Comparison of ENCODE assay signal across 19 cellular contexts in the genomic region with DNA sequence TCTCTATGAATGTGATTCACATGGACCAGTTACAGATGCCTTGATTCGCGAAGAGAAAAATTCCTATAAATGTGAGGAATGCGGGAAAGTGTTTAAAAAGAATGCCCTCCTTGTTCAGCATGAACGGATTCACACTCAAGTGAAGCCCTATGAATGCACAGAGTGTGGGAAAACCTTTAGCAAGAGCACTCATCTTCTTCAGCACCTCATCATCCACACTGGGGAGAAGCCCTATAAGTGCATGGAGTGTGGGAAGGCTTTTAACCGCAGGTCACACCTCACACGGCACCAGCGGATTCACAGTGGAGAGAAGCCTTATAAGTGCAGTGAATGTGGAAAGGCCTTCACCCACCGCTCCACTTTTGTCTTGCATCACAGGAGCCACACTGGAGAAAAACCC. TPM values are rescaled to one million over a fixed set of nuclear protein-coding genes. Genes with fewer than 3 reads are reported as not detected.
A peak's percentile ranks its signal among the peaks of the same experiment; 100 is the strongest.
DNase-seq lines count a peak whose midpoint lies in the region; ATAC-seq, FAIRE-seq and TF ChIP-seq lines count a peak whose summit lies in the region.
"Had no signal": no experiment of that assay in that cellular context is flagged by ENCODE, and none has a peak within 500 bp of the region (broad histone marks: within the 10 kb centered on the region; RNA-seq: fewer than 3 reads in every experiment).

No MANE protein-coding gene starts in this region.

- no peak for TF ChIP-seq EP300 in HepG2 (IDR thresholded peaks at IDR 0.05; ENCODE audit: low read depth in 2 of 2, low read length in 2 of 2)
- TF ChIP-seq EP300 in HepG2 (CRISPR knock-in tag; IDR thresholded peaks at IDR 0.05; ENCODE audit: borderline replicate concordance), result no peak

- FAIRE-seq in HepG2 (lab: Jason Lieb, UNC) (no peak), bronchial epithelial cell (lab: Jason Lieb, UNC) (peak; percentile 18), D721Med (lab: Jason Lieb, UNC) (no peak)
- FAIRE-seq: GM12878, GM19239, H1 had no signal

- TF ChIP-seq RAD21 in HepG2 (CRISPR knock-in tag; IDR thresholded peaks at IDR 0.05), result no peak

- TSS peak; percentile 21 for BruUV-seq in HepG2 (replicated peaks; lab: Mats Ljungman, UMichigan)

- no peak overlapping the region for H3K4me3 ChIP-seq in HepG2 (replicated peaks in 1 of 3; ENCODE audit: insufficient read depth in 1 of 3, low read depth in 2 of 3, low read length in 3 of 3)
- H3K4me3 ChIP-seq in right lobe of liver, result no peak overlapping the region
- H3K4me3 ChIP-seq in bronchial epithelial cell (ENCODE audit: low read depth, low read length), result no peak overlapping the region
- H3K4me3 ChIP-seq in subcutaneous abdominal adipose tissue (ENCODE audit: low read depth in 1 of 5, low read length in 5 of 5), result peak overlapping the region; percentile 17 to 47 (median 31)
- H3K4me3 ChIP-seq: BLaER1, GM12878 had no signal

- POLR2A ChIA-PET in HepG2 (lab: Yijun Ruan, JAX), result no interaction called here

- DNase-seq in HepG2 (ENCODE audit: low spot score) (no peak), right lobe of liver (no peak), bronchial epithelial cell (ENCODE audit: low read depth) (no peak), NCI-H1930 (lab: John Stamatoyannopoulos, UW) (no peak), D721Med (ENCODE audit: insufficient read length, low spot score) (no peak), amygdala (lab: John Stamatoyannopoulos, UW) (no peak)
- DNase-seq: 8988T; CD4-positive, alpha-beta memory T cell; DMS53; DND-41; EL; H9; IMR-90 had no signal

- intact Hi-C loops in HepG2 (cut with micrococcal nuclease; ENCODE audit: unreplicated experiment) (no loop called here), right lobe of liver (cut with DNase I) (no loop called here)

- 96% methylated on average over 8 of the region's 8 CpGs for WGBS in HepG2 (ENCODE audit: low lambda C conversion rate)
- 94% methylated on average over 5 of the region's 8 CpGs for WGBS in right lobe of liver (ENCODE audit: insufficient coverage, low coverage, low lambda C conversion rate, missing lambda C conversion rate)

- H3K79me2 ChIP-seq in HepG2 (ENCODE audit: insufficient read depth, low read length), result peaks cover 2% of the 10 kb centered on the region

- no peaks in the 10 kb centered on the region for H3K9me3 ChIP-seq in HepG2 (ENCODE audit: low read length)
- H3K9me3 ChIP-seq in right lobe of liver, result peaks cover 0 to 10% (median 0%) of the 10 kb centered on the region in 4 donors
- H3K9me3 ChIP-seq in subcutaneous abdominal adipose tissue (ENCODE audit: control insufficient read depth in 5 of 5, low read length in 5 of 5), result peaks cover 14 to 32% (median 19%) of the 10 kb centered on the region in 5 donors
- H3K9me3 ChIP-seq: BLaER1 had no signal

- H3K9ac ChIP-seq in HepG2 (ENCODE audit: insufficient read depth, low read depth, low read length) (no peak overlapping the region), subcutaneous abdominal adipose tissue (ENCODE audit: low read length in 5 of 5) (peak overlapping the region in 1 of 5 donors; percentile 57)
- H3K9ac ChIP-seq: BLaER1 had no signal

- no peaks in the 10 kb centered on the region for H4K20me1 ChIP-seq in HepG2 (ENCODE audit: insufficient read depth, low read length)

- no peak overlapping the region for H2AFZ ChIP-seq in HepG2 (ENCODE audit: low read length)

- TF ChIP-seq POLR2A in HepG2 (IDR thresholded peaks at IDR 0.05; ENCODE audit: insufficient read depth in 1 of 2, low read depth in 2 of 2, low read length in 2 of 2) (no peak), right lobe of liver (IDR thresholded peaks at IDR 0.05) (no peak)

- in situ Hi-C loops in HepG2 (cut with HindIII; ENCODE audit: extremely low pct_ligation_motif_present, low pct_unique_long_range_greater_than_20kb), result no loop called here

- peaks cover 21 to 53% of the 10 kb centered on the region in 2 experiments for H3K36me3 ChIP-seq in HepG2 (replicated peaks in 1 of 2; ENCODE audit: control insufficient read depth in 1 of 2, insufficient read depth in 2 of 2, low read length in 2 of 2)
- H3K36me3 ChIP-seq in right lobe of liver, result peaks cover 0 to 56% (median 32%) of the 10 kb centered on the region in 4 donors
- peaks cover 22% of the 10 kb centered on the region for H3K36me3 ChIP-seq in bronchial epithelial cell (ENCODE audit: control insufficient read depth, insufficient read depth, low read length)
- H3K36me3 ChIP-seq in subcutaneous abdominal adipose tissue (ENCODE audit: control insufficient read depth in 5 of 5, insufficient read depth in 5 of 5, low read length in 5 of 5), result peaks cover 26 to 66% (median 63%) of the 10 kb centered on the region in 5 donors

- TF ChIP-seq CTCF in HepG2 (CRISPR knock-in tag; IDR thresholded peaks at IDR 0.05) (no peak), right lobe of liver (IDR thresholded peaks at IDR 0.05) (no peak), bronchial epithelial cell (IDR thresholded peaks at IDR 0.05; ENCODE audit: insufficient read depth, low read length, severe bottlenecking) (no peak), D721Med (IDR thresholded peaks at IDR 0.05; ENCODE audit: insufficient read depth, missing control alignments) (no peak)

- 0 out of 2 replicates have a peak, but pooled peaks cover under 1% of the 10 kb centered on the region for H3K4me1 ChIP-seq in HepG2 (ENCODE audit: insufficient read depth, low read length)
- no peaks in the 10 kb centered on the region for H3K4me1 ChIP-seq in right lobe of liver
- H3K4me1 ChIP-seq in subcutaneous abdominal adipose tissue (ENCODE audit: control insufficient read depth in 5 of 5, insufficient read depth in 5 of 5, low read length in 5 of 5), result peaks cover 0 to 10% (median 0%) of the 10 kb centered on the region in 5 donors

- H3K4me2 ChIP-seq in HepG2 (ENCODE audit: low read depth, low read length), result no peak overlapping the region
- H3K4me2 ChIP-seq: BLaER1 had no signal

- H3K27me3 ChIP-seq in HepG2 (ENCODE audit: control insufficient read depth in 1 of 2, insufficient read depth in 2 of 2, low read length in 2 of 2) (no peaks in the 10 kb centered on the region), right lobe of liver (no peaks in the 10 kb centered on the region), bronchial epithelial cell (ENCODE audit: control insufficient read depth, insufficient read depth, low read length) (no peaks in the 10 kb centered on the region), subcutaneous abdominal adipose tissue (ENCODE audit: control insufficient read depth in 5 of 5, insufficient read depth in 4 of 5, low read length in 5 of 5) (no peaks in the 10 kb centered on the region)

- ATAC-seq in HepG2 (no peak), right lobe of liver (no peak)
- ATAC-seq: GM12878 had no signal

- CTCF ChIA-PET in HepG2 (lab: Yijun Ruan, JAX; ENCODE audit: low intra/inter-chr PET ratio, low total read pairs), result no interaction called here

- H3K27ac ChIP-seq in HepG2 (ENCODE audit: extremely low read length, insufficient read depth, low read length), result no peak overlapping the region
- no peak overlapping the region for H3K27ac ChIP-seq in right lobe of liver
- H3K27ac ChIP-seq in subcutaneous abdominal adipose tissue (ENCODE audit: low read depth, low read length), result no peak overlapping the region
- H3K27ac ChIP-seq: BLaER1 had no signal

RNA-seq across cellular contexts. Expression of a gene that starts 7.7 kb away (rescaled TPM):
- total RNA-seq in HepG2 (2016; rRNA removed; fragmentation: Illumina TruSeq; extraction: Trizol) (8.9 and 10.4 TPM in 2 replicates), right lobe of liver (1 to 10 TPM; 1.9 to 2.7 (median 2.4) TPM), bronchial epithelial cell (13.2 and 14.7 TPM in 2 replicates)
- 0.62 and 0.81 TPM in 2 replicates for total RNA-seq in HepG2 (2016; cell fraction: cytosol; rRNA removed; fragmentation: Illumina TruSeq; extraction: Trizol; ENCODE audit: low read depth)
- 8.0 and 9.3 TPM in 2 replicates for total RNA-seq in HepG2 (2016; cell fraction: insoluble cytoplasmic fraction; rRNA removed; fragmentation: Illumina TruSeq; extraction: Trizol)
- 4.5 and 4.7 TPM in 2 replicates for total RNA-seq in HepG2 (2016; cell fraction: membrane; rRNA removed; fragmentation: Illumina TruSeq; extraction: Trizol)
- total RNA-seq in HepG2 (2016; cell fraction: nucleus; rRNA removed; fragmentation: Illumina TruSeq; extraction: Trizol), result 5.9 and 6.1 TPM in 2 replicates
- polyA plus RNA-seq in HepG2 (2011; rRNA removed), result 2.1 and 2.5 TPM in 2 replicates
- 1.0 and 1.6 TPM in 2 replicates for polyA plus RNA-seq in HepG2 (2011; cell fraction: cytosol; rRNA removed)
- 1.9 and 2.4 TPM in 2 replicates for polyA plus RNA-seq in HepG2 (2011; cell fraction: nucleus; rRNA removed)
- 1.3 and 1.8 TPM in 2 replicates for polyA plus RNA-seq in HepG2 (2012)
- polyA plus RNA-seq in HepG2 (2016; cell fraction: cytosol; fragmentation: Illumina TruSeq; extraction: Trizol; ENCODE audit: low read depth), result 0.15 TPM in 2 replicates
- polyA plus RNA-seq in HepG2 (2016; cell fraction: insoluble cytoplasmic fraction; fragmentation: Illumina TruSeq; extraction: Trizol; ENCODE audit: low read depth), result 3.1 TPM in 2 replicates
- 0.85 and 0.98 TPM in 2 replicates for polyA plus RNA-seq in HepG2 (2016; cell fraction: membrane; fragmentation: Illumina TruSeq; extraction: Trizol; ENCODE audit: low read depth)
- polyA plus RNA-seq in HepG2 (2016; cell fraction: nucleus; fragmentation: Illumina TruSeq; extraction: Trizol; ENCODE audit: insufficient read depth, low read depth), result 3.5 and 4.7 TPM in 2 replicates
- polyA minus RNA-seq in HepG2 (2011; rRNA and poly(A)+ RNA removed; ENCODE audit: low replicate concordance), result 4.9 and 6.1 TPM in 2 replicates
- polyA minus RNA-seq in HepG2 (2011; cell fraction: cytosol; rRNA and poly(A)+ RNA removed), result 4.7 and 6.4 TPM in 2 replicates
- 6.3 and 11.8 TPM in 2 replicates for polyA minus RNA-seq in HepG2 (2011; cell fraction: nucleus; rRNA and poly(A)+ RNA removed)

RNA-seq across cellular contexts. Expression of a gene that starts 23.1 kb away (rescaled TPM):
- total RNA-seq in HepG2 (2016; rRNA removed; fragmentation: Illumina TruSeq; extraction: Trizol) (8.0 and 9.5 TPM in 2 replicates), right lobe of liver (1 to 10 TPM; 1.5 to 2.8 (median 2.1) TPM), bronchial epithelial cell (12.7 and 13.7 TPM in 2 replicates)
- total RNA-seq in HepG2 (2016; cell fraction: cytosol; rRNA removed; fragmentation: Illumina TruSeq; extraction: Trizol; ENCODE audit: low read depth), result 0.61 and 1.1 TPM in 2 replicates
- total RNA-seq in HepG2 (2016; cell fraction: insoluble cytoplasmic fraction; rRNA removed; fragmentation: Illumina TruSeq; extraction: Trizol), result 7.7 and 8.9 TPM in 2 replicates
- total RNA-seq in HepG2 (2016; cell fraction: membrane; rRNA removed; fragmentation: Illumina TruSeq; extraction: Trizol), result 3.0 and 3.4 TPM in 2 replicates
- total RNA-seq in HepG2 (2016; cell fraction: nucleus; rRNA removed; fragmentation: Illumina TruSeq; extraction: Trizol), result 5.9 and 7.0 TPM in 2 replicates
- polyA plus RNA-seq in HepG2 (2011; rRNA removed), result 3.4 and 3.6 TPM in 2 replicates
- 1.8 and 2.7 TPM in 2 replicates for polyA plus RNA-seq in HepG2 (2011; cell fraction: cytosol; rRNA removed)
- 3.0 and 4.8 TPM in 2 replicates for polyA plus RNA-seq in HepG2 (2011; cell fraction: nucleus; rRNA removed)
- polyA plus RNA-seq in HepG2 (2012), result 3.5 and 4.1 TPM in 2 replicates
- polyA plus RNA-seq in HepG2 (2016; cell fraction: cytosol; fragmentation: Illumina TruSeq; extraction: Trizol; ENCODE audit: low read depth), result 0.17 TPM in 2 replicates
- polyA plus RNA-seq in HepG2 (2016; cell fraction: insoluble cytoplasmic fraction; fragmentation: Illumina TruSeq; extraction: Trizol; ENCODE audit: low read depth), result 4.3 and 4.6 TPM in 2 replicates
- polyA plus RNA-seq in HepG2 (2016; cell fraction: membrane; fragmentation: Illumina TruSeq; extraction: Trizol; ENCODE audit: low read depth), result 0.69 and 0.74 TPM in 2 replicates
- 7.8 and 9.4 TPM in 2 replicates for polyA plus RNA-seq in HepG2 (2016; cell fraction: nucleus; fragmentation: Illumina TruSeq; extraction: Trizol; ENCODE audit: insufficient read depth, low read depth)
- polyA minus RNA-seq in HepG2 (2011; rRNA and poly(A)+ RNA removed; ENCODE audit: low replicate concordance), result 8.4 and 9.2 TPM in 2 replicates
- polyA minus RNA-seq in HepG2 (2011; cell fraction: cytosol; rRNA and poly(A)+ RNA removed), result 4.4 and 6.1 TPM in 2 replicates
- 3.9 and 5.5 TPM in 2 replicates for polyA minus RNA-seq in HepG2 (2011; cell fraction: nucleus; rRNA and poly(A)+ RNA removed)
- total RNA-seq: HT-29 had no signal

RNA-seq across cellular contexts. Expression of a gene that starts 35.4 kb away (rescaled TPM):
- total RNA-seq in HepG2 (2016; rRNA removed; fragmentation: Illumina TruSeq; extraction: Trizol), result 13.3 and 20.5 TPM in 2 replicates
- 6.0 and 7.5 TPM in 2 replicates for total RNA-seq in HepG2 (2016; cell fraction: cytosol; rRNA removed; fragmentation: Illumina TruSeq; extraction: Trizol; ENCODE audit: low read depth)
- total RNA-seq in HepG2 (2016; cell fraction: insoluble cytoplasmic fraction; rRNA removed; fragmentation: Illumina TruSeq; extraction: Trizol), result 14.1 and 20.3 TPM in 2 replicates
- 5.7 and 5.9 TPM in 2 replicates for total RNA-seq in HepG2 (2016; cell fraction: membrane; rRNA removed; fragmentation: Illumina TruSeq; extraction: Trizol)
- total RNA-seq in HepG2 (2016; cell fraction: nucleus; rRNA removed; fragmentation: Illumina TruSeq; extraction: Trizol), result 7.0 and 7.7 TPM in 2 replicates
- polyA plus RNA-seq in HepG2 (2011; rRNA removed), result 16.8 and 17.7 TPM in 2 replicates
- 19.8 and 24.4 TPM in 2 replicates for polyA plus RNA-seq in HepG2 (2011; cell fraction: cytosol; rRNA removed)
- 3.5 and 5.8 TPM in 2 replicates for polyA plus RNA-seq in HepG2 (2011; cell fraction: nucleus; rRNA removed)
- 12.0 and 12.7 TPM in 2 replicates for polyA plus RNA-seq in HepG2 (2012)
- 3.7 and 5.0 TPM in 2 replicates for polyA plus RNA-seq in HepG2 (2016; cell fraction: cytosol; fragmentation: Illumina TruSeq; extraction: Trizol; ENCODE audit: low read depth)
- 20.2 and 24.5 TPM in 2 replicates for polyA plus RNA-seq in HepG2 (2016; cell fraction: insoluble cytoplasmic fraction; fragmentation: Illumina TruSeq; extraction: Trizol; ENCODE audit: low read depth)
- polyA plus RNA-seq in HepG2 (2016; cell fraction: membrane; fragmentation: Illumina TruSeq; extraction: Trizol; ENCODE audit: low read depth), result 2.9 TPM in 2 replicates
- 10.9 and 11.1 TPM in 2 replicates for polyA plus RNA-seq in HepG2 (2016; cell fraction: nucleus; fragmentation: Illumina TruSeq; extraction: Trizol; ENCODE audit: insufficient read depth, low read depth)
- 6.7 and 11.3 TPM in 2 replicates for polyA minus RNA-seq in HepG2 (2011; rRNA and poly(A)+ RNA removed; ENCODE audit: low replicate concordance)
- 1.8 and 6.1 TPM in 2 replicates for polyA minus RNA-seq in HepG2 (2011; cell fraction: cytosol; rRNA and poly(A)+ RNA removed)
- polyA minus RNA-seq in HepG2 (2011; cell fraction: nucleus; rRNA and poly(A)+ RNA removed), result 3.6 and 6.2 TPM in 2 replicates
- total RNA-seq in right lobe of liver, result 10 to 100 TPM in 1 of 6 experiments, 1 to 10 TPM in 5; 1.1 to 10.8 (median 3.1) TPM
- total RNA-seq in bronchial epithelial cell, result 13.7 and 16.5 TPM in 2 replicates

RNA-seq across cellular contexts. Expression of a gene that starts 35.4 kb away (rescaled TPM):
- total RNA-seq in HepG2 (2016; rRNA removed; fragmentation: Illumina TruSeq; extraction: Trizol) (2.1 and 2.6 TPM in 2 replicates), right lobe of liver (1 to 10 TPM in 2 of 6 experiments, under 1 TPM in 4; 0.31 to 1.6 (median 0.93) TPM), bronchial epithelial cell (3.6 and 3.9 TPM in 2 replicates)
- 0.40 and 0.44 TPM in 2 replicates for total RNA-seq in HepG2 (2016; cell fraction: cytosol; rRNA removed; fragmentation: Illumina TruSeq; extraction: Trizol; ENCODE audit: low read depth)
- total RNA-seq in HepG2 (2016; cell fraction: insoluble cytoplasmic fraction; rRNA removed; fragmentation: Illumina TruSeq; extraction: Trizol), result 2.2 and 2.6 TPM in 2 replicates
- 1.0 TPM in 2 replicates for total RNA-seq in HepG2 (2016; cell fraction: membrane; rRNA removed; fragmentation: Illumina TruSeq; extraction: Trizol)
- total RNA-seq in HepG2 (2016; cell fraction: nucleus; rRNA removed; fragmentation: Illumina TruSeq; extraction: Trizol), result 3.1 and 4.6 TPM in 2 replicates
- 2.0 and 2.2 TPM in 2 replicates for polyA plus RNA-seq in HepG2 (2011; rRNA removed)
- polyA plus RNA-seq in HepG2 (2011; cell fraction: cytosol; rRNA removed), result 0.71 and 1.3 TPM in 2 replicates
- 3.0 and 5.3 TPM in 2 replicates for polyA plus RNA-seq in HepG2 (2011; cell fraction: nucleus; rRNA removed)
- polyA plus RNA-seq in HepG2 (2012), result 2.5 TPM in 2 replicates
- polyA plus RNA-seq in HepG2 (2016; cell fraction: cytosol; fragmentation: Illumina TruSeq; extraction: Trizol; ENCODE audit: low read depth), result 0.24 and 0.31 TPM in 2 replicates
- polyA plus RNA-seq in HepG2 (2016; cell fraction: insoluble cytoplasmic fraction; fragmentation: Illumina TruSeq; extraction: Trizol; ENCODE audit: low read depth), result 1.3 and 1.4 TPM in 2 replicates
- polyA plus RNA-seq in HepG2 (2016; cell fraction: membrane; fragmentation: Illumina TruSeq; extraction: Trizol; ENCODE audit: low read depth), result 0.37 and 0.50 TPM in 2 replicates
- polyA plus RNA-seq in HepG2 (2016; cell fraction: nucleus; fragmentation: Illumina TruSeq; extraction: Trizol; ENCODE audit: insufficient read depth, low read depth), result 4.6 and 5.6 TPM in 2 replicates
- 4.5 and 5.7 TPM in 2 replicates for polyA minus RNA-seq in HepG2 (2011; rRNA and poly(A)+ RNA removed; ENCODE audit: low replicate concordance)
- 2.1 and 2.2 TPM in 2 replicates for polyA minus RNA-seq in HepG2 (2011; cell fraction: cytosol; rRNA and poly(A)+ RNA removed)
- polyA minus RNA-seq in HepG2 (2011; cell fraction: nucleus; rRNA and poly(A)+ RNA removed), result 4.8 and 6.3 TPM in 2 replicates

RNA-seq across cellular contexts. Expression of a gene that starts 47.7 kb away (rescaled TPM):
- 44.8 and 76.3 TPM in 2 replicates for total RNA-seq in HepG2 (2016; rRNA removed; fragmentation: Illumina TruSeq; extraction: Trizol)
- 2.9 and 3.1 TPM in 2 replicates for total RNA-seq in HepG2 (2016; cell fraction: cytosol; rRNA removed; fragmentation: Illumina TruSeq; extraction: Trizol; ENCODE audit: low read depth)
- 40.9 and 72.0 TPM in 2 replicates for total RNA-seq in HepG2 (2016; cell fraction: insoluble cytoplasmic fraction; rRNA removed; fragmentation: Illumina TruSeq; extraction: Trizol)
- total RNA-seq in HepG2 (2016; cell fraction: membrane; rRNA removed; fragmentation: Illumina TruSeq; extraction: Trizol), result 9.8 and 11.2 TPM in 2 replicates
- total RNA-seq in HepG2 (2016; cell fraction: nucleus; rRNA removed; fragmentation: Illumina TruSeq; extraction: Trizol), result 70.0 and 73.2 TPM in 2 replicates
- polyA plus RNA-seq in HepG2 (2011; rRNA removed), result 14.5 and 15.3 TPM in 2 replicates
- 5.4 and 7.1 TPM in 2 replicates for polyA plus RNA-seq in HepG2 (2011; cell fraction: cytosol; rRNA removed)
- polyA plus RNA-seq in HepG2 (2011; cell fraction: nucleus; rRNA removed), result 22.5 and 28.5 TPM in 2 replicates
- 1.7 and 1.8 TPM in 2 replicates for polyA plus RNA-seq in HepG2 (2012)
- 0.02 TPM in 1 of 2 replicates, not detected in the other for polyA plus RNA-seq in HepG2 (2016; cell fraction: cytosol; fragmentation: Illumina TruSeq; extraction: Trizol; ENCODE audit: low read depth)
- polyA plus RNA-seq in HepG2 (2016; cell fraction: insoluble cytoplasmic fraction; fragmentation: Illumina TruSeq; extraction: Trizol; ENCODE audit: low read depth), result 1.0 and 1.3 TPM in 2 replicates
- polyA plus RNA-seq in HepG2 (2016; cell fraction: membrane; fragmentation: Illumina TruSeq; extraction: Trizol; ENCODE audit: low read depth), result 0.12 and 0.14 TPM in 2 replicates
- 2.7 and 3.2 TPM in 2 replicates for polyA plus RNA-seq in HepG2 (2016; cell fraction: nucleus; fragmentation: Illumina TruSeq; extraction: Trizol; ENCODE audit: insufficient read depth, low read depth)
- 113 and 142 TPM in 2 replicates for polyA minus RNA-seq in HepG2 (2011; rRNA and poly(A)+ RNA removed; ENCODE audit: low replicate concordance)
- polyA minus RNA-seq in HepG2 (2011; cell fraction: cytosol; rRNA and poly(A)+ RNA removed), result 66.3 and 87.7 TPM in 2 replicates
- polyA minus RNA-seq in HepG2 (2011; cell fraction: nucleus; rRNA and poly(A)+ RNA removed), result 149 and 236 TPM in 2 replicates
- 10 to 100 TPM; 15.7 to 24.2 (median 21.8) TPM for total RNA-seq in right lobe of liver
- total RNA-seq in bronchial epithelial cell, result 126 and 131 TPM in 2 replicates

Comparison
In these comparisons a context has a peak if more than half of its experiments do, and no peak if none do; other contexts are left out.
1. H3K4me3 ChIP-seq: peak in subcutaneous abdominal adipose tissue (5 of 5); none in HepG2 (0 of 3), right lobe of liver (0 of 3) and bronchial epithelial cell (single experiment).